ENCODE assay signal across 19 cellular contexts in the genomic region with DNA sequence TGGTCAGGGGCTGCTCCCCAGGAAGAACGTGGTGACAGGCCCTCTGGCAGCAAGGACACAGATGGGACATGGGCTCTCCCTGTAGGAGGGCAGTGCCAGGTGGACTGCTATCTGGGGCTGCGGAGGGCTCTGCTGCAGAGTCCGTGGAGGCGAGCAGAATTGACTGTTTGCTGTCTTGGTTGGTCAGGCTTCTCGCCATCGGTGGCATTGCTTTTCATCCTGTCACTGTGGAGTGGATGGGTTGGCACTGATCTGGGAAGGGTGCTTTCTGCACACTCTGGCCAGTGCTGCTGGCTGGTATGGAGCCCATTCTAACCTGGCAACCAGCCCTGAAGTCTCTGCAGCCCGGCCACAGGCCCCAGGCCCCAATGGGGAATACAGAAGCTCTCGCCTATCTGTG.
"Had no signal": no experiment of that assay in that cellular context is flagged by ENCODE, and none has a peak within 500 bp of the region (broad histone marks: within the 10 kb centered on the region; RNA-seq: fewer than 3 reads in every experiment).

No MANE protein-coding gene starts in this region.

- DNase-seq: activated CD4-positive, alpha-beta T cell treated with anti-CD3 and anti-CD28 coated beads, Interleukin-2, amount 50 U/mL, for 1 hour; activated CD4-positive, CD25-positive, alpha-beta regulatory T cell treated with anti-CD3 and anti-CD28 coated beads, Interleukin-2, amount 50 U/mL, for 72 hours; activated CD8-positive, alpha-beta memory T cell treated with anti-CD3 and anti-CD28 coated beads for 24 hours; activated CD8-positive, alpha-beta memory T cell treated with anti-CD3 and anti-CD28 coated beads, Interleukin-2, amount 50 U/mL, for 48 hours; activated effector memory CD4-positive, alpha-beta T cell treated with anti-CD3 and anti-CD28 coated beads, Interleukin-2, amount 50 U/mL, for 16 hours; activated T-cell treated with anti-CD3 and anti-CD28 coated beads, Interleukin-2, amount 50 U/mL, for 48 hours; adrenal gland; endodermal cell; foreskin keratinocyte; retina; stimulated activated CD4-positive, alpha-beta T cell treated with anti-CD3 and anti-CD28 coated beads, Interleukin-12 subunit alpha, Interleukin-12 subunit beta, amount 100 ng/mL, for 4 hours; stimulated activated CD4-positive, alpha-beta T cell treated with anti-CD3 and anti-CD28 coated beads, Interleukin-2, amount 100 ng/mL, for 24 hours; stimulated activated naive CD8-positive, alpha-beta T cell treated with anti-CD3 and anti-CD28 coated beads, Interleukin-15, Interleukin-2, amounts not matched to agents 100 U/mL and 50 U/mL, for 24 hours; T-helper 2 cell had no signal

- H3K9me3 ChIP-seq: adrenal gland had no signal

- H3K4me3 ChIP-seq: adrenal gland had no signal

- ATAC-seq: activated naive CD4-positive, alpha-beta T cell treated with anti-CD3 and anti-CD28 coated beads, Interleukin-2, amount 50 U/mL, for 72 hours; foreskin keratinocyte; stimulated activated naive CD8-positive, alpha-beta T cell treated with anti-CD3 and anti-CD28 coated beads, Interleukin-15, Interleukin-2, amounts not matched to agents 100 U/mL and 50 U/mL, for 24 hours had no signal

- H3K27ac ChIP-seq: adrenal gland, epithelial cell of prostate, foreskin keratinocyte, VCaP had no signal

- H3K36me3 Mint-ChIP-seq: activated naive CD4-positive, alpha-beta T cell treated with anti-CD3 and anti-CD28 coated beads, Interleukin-2, amount 50 U/mL, for 72 hours; natural killer cell treated with Interleukin-12 subunit alpha and Interleukin-12 subunit beta and Interleukin-15 and Interleukin-18, amount 100 ng/mL, for 72 hours; type B pancreatic cell had no signal

- H3K27me3 Mint-ChIP-seq: type B pancreatic cell had no signal

- H3K4me3 Mint-ChIP-seq: endodermal cell; natural killer cell treated with Interleukin-12 subunit alpha and Interleukin-12 subunit beta and Interleukin-15 and Interleukin-18, amount 100 ng/mL, for 72 hours; type B pancreatic cell had no signal

- H3K9me3 Mint-ChIP-seq: activated naive CD4-positive, alpha-beta T cell treated with anti-CD3 and anti-CD28 coated beads, Interleukin-2, amount 50 U/mL, for 72 hours; endodermal cell; natural killer cell treated with Interleukin-12 subunit alpha and Interleukin-12 subunit beta and Interleukin-15 and Interleukin-18, amount 100 ng/mL, for 72 hours; type B pancreatic cell had no signal

- H3K27ac Mint-ChIP-seq: endodermal cell; natural killer cell treated with Interleukin-12 subunit alpha and Interleukin-12 subunit beta and Interleukin-15 and Interleukin-18, amount 100 ng/mL, for 72 hours; type B pancreatic cell had no signal

- H3K36me3 ChIP-seq: adrenal gland had no signal

- H3K27me3 ChIP-seq: adrenal gland, foreskin keratinocyte had no signal
